ENCODE assay signal across 1 cellular context in the genomic region with DNA sequence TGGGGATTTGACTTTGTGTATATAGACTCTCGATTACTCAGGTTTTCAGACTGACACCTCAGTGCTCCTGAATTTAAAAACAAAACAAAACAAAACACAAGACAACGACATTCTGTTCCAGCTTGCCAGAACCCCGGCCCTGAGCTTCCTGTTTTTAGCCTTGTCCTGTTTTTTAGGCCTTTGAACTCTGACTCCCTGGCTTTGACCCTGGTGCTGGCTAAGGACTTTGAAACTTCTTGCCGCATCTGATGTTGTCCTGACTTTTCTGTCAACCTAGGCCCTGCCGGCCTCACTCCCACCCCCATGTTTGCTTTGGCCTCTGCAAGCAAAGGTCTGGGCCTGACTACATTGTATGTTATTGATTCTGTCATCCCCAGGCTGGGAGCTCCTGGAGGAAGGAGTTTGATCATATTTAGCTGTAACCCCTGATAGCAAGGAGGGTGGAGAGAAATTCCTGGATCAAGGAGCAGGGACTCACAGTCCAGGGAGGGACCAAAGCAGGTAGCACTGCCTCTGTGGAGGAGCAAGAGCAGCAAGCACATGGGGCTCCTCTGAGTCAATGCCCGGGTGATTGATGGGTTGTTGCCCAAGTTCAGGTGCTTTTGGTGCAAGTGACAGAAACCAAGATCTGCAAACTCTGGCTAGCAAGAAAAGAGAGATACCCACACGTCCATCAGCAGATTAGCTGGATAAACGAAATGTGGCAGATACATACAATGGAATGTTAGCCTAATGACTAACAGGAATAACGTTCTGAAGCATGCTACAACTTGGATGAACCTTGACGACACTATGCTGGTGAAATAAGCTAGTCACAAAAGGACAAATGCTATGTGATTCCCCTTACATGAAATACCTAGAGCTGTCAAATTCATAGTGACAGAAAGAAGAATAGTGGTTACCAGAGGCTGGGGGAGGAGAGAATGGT.
A peak's percentile ranks its signal among the peaks of the same experiment; 100 is the strongest.
TF ChIP-seq lines count a peak whose summit lies in the region.

No MANE protein-coding gene starts in this region.

TF ChIP-seq in HepG2, 621 proteins besides CTCF, POLR2A, EP300 and RAD21 (continued from another document and continues in another):
- TF ChIP-seq ZZZ3 (CRISPR knock-in tag; IDR thresholded peaks at IDR 0.05; ENCODE audit: borderline replicate concordance) (no peak), ZNF816 (CRISPR knock-in tag; IDR thresholded peaks at IDR 0.05; ENCODE audit: borderline replicate concordance) (no peak; the same call in 1 of the 2 replicates), ZNF605 (CRISPR knock-in tag; IDR thresholded peaks at IDR 0.05) (peak; percentile 66), SIN3B (IDR thresholded peaks at IDR 0.05; ENCODE audit: low read length) (peak; percentile 23; the same call in 1 of the 2 replicates), ZNF232 (CRISPR knock-in tag; IDR thresholded peaks at IDR 0.05; ENCODE audit: borderline replicate concordance) (no peak), CHCHD3 (CRISPR knock-in tag; IDR thresholded peaks at IDR 0.05) (no peak), ZNF574 (CRISPR knock-in tag; IDR thresholded peaks at IDR 0.05) (peak; percentile 79; the same call in 1 of the 2 replicates), HDAC1 (CRISPR knock-in tag; IDR thresholded peaks at IDR 0.05) (peak; percentile 97), GTF3A (CRISPR knock-in tag; conservative IDR thresholded peaks at IDR 0.05) (no peak), HDAC2 (CRISPR knock-in tag; IDR thresholded peaks at IDR 0.05) (peak; percentile 96), STAT5B (CRISPR knock-in tag; IDR thresholded peaks at IDR 0.05) (0 out of 2 replicates have a peak, but pooled peaks have one; percentile 35), TP53 (CRISPR knock-in tag; conservative IDR thresholded peaks at IDR 0.05) (0 out of 2 replicates have a peak, but pooled peaks have one; percentile 43), TCF7L2 (IDR thresholded peaks at IDR 0.05; ENCODE audit: low read depth, low read length) (peak; percentile 82), TERF1 (CRISPR knock-in tag; IDR thresholded peaks at IDR 0.05) (no peak), PITX1 (CRISPR knock-in tag; IDR thresholded peaks at IDR 0.05) (peak; percentile 97), ONECUT2 (CRISPR knock-in tag; IDR thresholded peaks at IDR 0.05) (peak; percentile 99), ZNF30 (CRISPR knock-in tag; IDR thresholded peaks at IDR 0.05) (no peak), U2AF1 (optimal IDR thresholded peaks at IDR 0.05; ENCODE audit: low read depth, low read length) (no peak), ZBTB46 (CRISPR knock-in tag; IDR thresholded peaks at IDR 0.05; ENCODE audit: borderline replicate concordance) (no peak), XRCC5 (optimal IDR thresholded peaks at IDR 0.05; ENCODE audit: low read length) (peak; percentile 84), ZNF280B (CRISPR knock-in tag; IDR thresholded peaks at IDR 0.05; ENCODE audit: borderline replicate concordance) (no peak), EHMT2 (IDR thresholded peaks at IDR 0.05; ENCODE audit: borderline replicate concordance, low read depth, low read length) (no peak), ZBTB7A (CRISPR knock-in tag; IDR thresholded peaks at IDR 0.05) (peak; percentile 85; the same call in 1 of the 2 replicates), FOXP1 (IDR thresholded peaks at IDR 0.05) (no peak), FOXP1 (CRISPR knock-in tag; IDR thresholded peaks at IDR 0.05) (peak; percentile 96), NPAS2 (CRISPR knock-in tag; IDR thresholded peaks at IDR 0.05; ENCODE audit: borderline replicate concordance) (no peak), ZNF354B (CRISPR knock-in tag; IDR thresholded peaks at IDR 0.05) (no peak), ZNF335 (CRISPR knock-in tag; IDR thresholded peaks at IDR 0.05) (peak; percentile 84), KAT8 (CRISPR knock-in tag; IDR thresholded peaks at IDR 0.05) (peak; percentile 41), CCAR2 (optimal IDR thresholded peaks at IDR 0.05; ENCODE audit: low read depth, low read length) (peak; percentile 69), ZNF569 (CRISPR knock-in tag; IDR thresholded peaks at IDR 0.05; ENCODE audit: borderline replicate concordance) (no peak), ZNF317 (CRISPR knock-in tag; IDR thresholded peaks at IDR 0.05) (peak; percentile 21; the same call in 1 of the 2 replicates), JUND (CRISPR knock-in tag; IDR thresholded peaks at IDR 0.05) (peak; percentile 83), ZNF12 (CRISPR knock-in tag; IDR thresholded peaks at IDR 0.05) (peak; percentile 87), TAF1 (CRISPR knock-in tag; IDR thresholded peaks at IDR 0.05) (no peak), ZNF615 (CRISPR knock-in tag; IDR thresholded peaks at IDR 0.05; ENCODE audit: borderline replicate concordance) (no peak), ZC3H4 (CRISPR knock-in tag; IDR thresholded peaks at IDR 0.05; ENCODE audit: borderline replicate concordance) (peak; percentile 49; the same call in 1 of the 2 replicates), ZNF790 (CRISPR knock-in tag; IDR thresholded peaks at IDR 0.05; ENCODE audit: borderline replicate concordance) (no peak), MED1 (CRISPR knock-in tag; IDR thresholded peaks at IDR 0.05) (peak; percentile 96), ZNF772 (CRISPR knock-in tag; IDR thresholded peaks at IDR 0.05) (peak; percentile 45; the same call in 1 of the 2 replicates), HNF4G (IDR thresholded peaks at IDR 0.05; ENCODE audit: borderline replicate concordance, low read depth, low read length) (peak; percentile 99), HNF4G (CRISPR knock-in tag; IDR thresholded peaks at IDR 0.05; ENCODE audit: borderline replicate concordance, low read depth) (peak; percentile 100), ZSCAN31 (CRISPR knock-in tag; IDR thresholded peaks at IDR 0.05; ENCODE audit: low read depth) (no peak), KMT2B (CRISPR knock-in tag; IDR thresholded peaks at IDR 0.05) (no peak; the same call in 1 of the 2 replicates), ZNF773 (CRISPR knock-in tag; IDR thresholded peaks at IDR 0.05; ENCODE audit: borderline replicate concordance) (no peak), SRSF4 (IDR thresholded peaks at IDR 0.05; ENCODE audit: low read depth, low read length, poor library complexity, severe bottlenecking) (no peak), AHR (CRISPR knock-in tag; IDR thresholded peaks at IDR 0.05) (peak; percentile 77; the same call in 1 of the 2 replicates)
- TF ChIP-seq, protein P1, sequence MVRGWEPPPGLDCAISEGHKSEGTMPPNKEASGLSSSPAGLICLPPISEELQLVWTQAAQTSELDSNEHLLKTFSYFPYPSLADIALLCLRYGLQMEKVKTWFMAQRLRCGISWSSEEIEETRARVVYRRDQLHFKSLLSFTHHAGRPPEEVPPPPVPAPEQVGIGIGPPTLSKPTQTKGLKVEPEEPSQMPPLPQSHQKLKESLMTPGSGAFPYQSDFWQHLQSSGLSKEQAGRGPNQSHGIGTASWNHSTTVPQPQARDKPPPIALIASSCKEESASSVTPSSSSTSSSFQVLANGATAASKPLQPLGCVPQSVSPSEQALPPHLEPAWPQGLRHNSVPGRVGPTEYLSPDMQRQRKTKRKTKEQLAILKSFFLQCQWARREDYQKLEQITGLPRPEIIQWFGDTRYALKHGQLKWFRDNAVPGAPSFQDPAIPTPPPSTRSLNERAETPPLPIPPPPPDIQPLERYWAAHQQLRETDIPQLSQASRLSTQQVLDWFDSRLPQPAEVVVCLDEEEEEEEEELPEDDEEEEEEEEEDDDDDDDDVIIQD (CRISPR knock-in tag; IDR thresholded peaks at IDR 0.05; ENCODE audit: low read depth): peak; percentile 63; the same call in 1 of the 2 replicates
- TF ChIP-seq, protein P2, sequence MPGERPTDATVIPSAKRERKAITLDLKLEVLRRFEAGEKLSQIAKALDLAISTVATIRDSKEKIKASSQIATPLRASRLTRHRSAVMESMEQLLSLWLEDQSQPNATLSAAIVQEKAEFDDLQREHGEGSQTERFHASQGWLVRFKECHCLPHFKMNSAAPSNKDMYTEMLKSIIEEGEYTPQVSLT (CRISPR knock-in tag; IDR thresholded peaks at IDR 0.05; ENCODE audit: borderline replicate concordance, low read depth): no peak
- TF ChIP-seq, protein P3, sequence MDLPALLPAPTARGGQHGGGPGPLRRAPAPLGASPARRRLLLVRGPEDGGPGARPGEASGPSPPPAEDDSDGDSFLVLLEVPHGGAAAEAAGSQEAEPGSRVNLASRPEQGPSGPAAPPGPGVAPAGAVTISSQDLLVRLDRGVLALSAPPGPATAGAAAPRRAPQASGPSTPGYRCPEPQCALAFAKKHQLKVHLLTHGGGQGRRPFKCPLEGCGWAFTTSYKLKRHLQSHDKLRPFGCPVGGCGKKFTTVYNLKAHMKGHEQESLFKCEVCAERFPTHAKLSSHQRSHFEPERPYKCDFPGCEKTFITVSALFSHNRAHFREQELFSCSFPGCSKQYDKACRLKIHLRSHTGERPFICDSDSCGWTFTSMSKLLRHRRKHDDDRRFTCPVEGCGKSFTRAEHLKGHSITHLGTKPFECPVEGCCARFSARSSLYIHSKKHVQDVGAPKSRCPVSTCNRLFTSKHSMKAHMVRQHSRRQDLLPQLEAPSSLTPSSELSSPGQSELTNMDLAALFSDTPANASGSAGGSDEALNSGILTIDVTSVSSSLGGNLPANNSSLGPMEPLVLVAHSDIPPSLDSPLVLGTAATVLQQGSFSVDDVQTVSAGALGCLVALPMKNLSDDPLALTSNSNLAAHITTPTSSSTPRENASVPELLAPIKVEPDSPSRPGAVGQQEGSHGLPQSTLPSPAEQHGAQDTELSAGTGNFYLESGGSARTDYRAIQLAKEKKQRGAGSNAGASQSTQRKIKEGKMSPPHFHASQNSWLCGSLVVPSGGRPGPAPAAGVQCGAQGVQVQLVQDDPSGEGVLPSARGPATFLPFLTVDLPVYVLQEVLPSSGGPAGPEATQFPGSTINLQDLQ (CRISPR knock-in tag; IDR thresholded peaks at IDR 0.05): no peak
- TF ChIP-seq, protein P4, sequence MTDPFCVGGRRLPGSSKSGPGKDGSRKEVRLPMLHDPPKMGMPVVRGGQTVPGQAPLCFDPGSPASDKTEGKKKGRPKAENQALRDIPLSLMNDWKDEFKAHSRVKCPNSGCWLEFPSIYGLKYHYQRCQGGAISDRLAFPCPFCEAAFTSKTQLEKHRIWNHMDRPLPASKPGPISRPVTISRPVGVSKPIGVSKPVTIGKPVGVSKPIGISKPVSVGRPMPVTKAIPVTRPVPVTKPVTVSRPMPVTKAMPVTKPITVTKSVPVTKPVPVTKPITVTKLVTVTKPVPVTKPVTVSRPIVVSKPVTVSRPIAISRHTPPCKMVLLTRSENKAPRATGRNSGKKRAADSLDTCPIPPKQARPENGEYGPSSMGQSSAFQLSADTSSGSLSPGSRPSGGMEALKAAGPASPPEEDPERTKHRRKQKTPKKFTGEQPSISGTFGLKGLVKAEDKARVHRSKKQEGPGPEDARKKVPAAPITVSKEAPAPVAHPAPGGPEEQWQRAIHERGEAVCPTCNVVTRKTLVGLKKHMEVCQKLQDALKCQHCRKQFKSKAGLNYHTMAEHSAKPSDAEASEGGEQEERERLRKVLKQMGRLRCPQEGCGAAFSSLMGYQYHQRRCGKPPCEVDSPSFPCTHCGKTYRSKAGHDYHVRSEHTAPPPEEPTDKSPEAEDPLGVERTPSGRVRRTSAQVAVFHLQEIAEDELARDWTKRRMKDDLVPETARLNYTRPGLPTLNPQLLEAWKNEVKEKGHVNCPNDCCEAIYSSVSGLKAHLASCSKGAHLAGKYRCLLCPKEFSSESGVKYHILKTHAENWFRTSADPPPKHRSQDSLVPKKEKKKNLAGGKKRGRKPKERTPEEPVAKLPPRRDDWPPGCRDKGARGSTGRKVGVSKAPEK (CRISPR knock-in tag; IDR thresholded peaks at IDR 0.05; ENCODE audit: borderline replicate concordance): peak; percentile 63; the same call in 1 of the 2 replicates
